20 cellular contexts compared by ENCODE assay signal in the genomic region with DNA sequence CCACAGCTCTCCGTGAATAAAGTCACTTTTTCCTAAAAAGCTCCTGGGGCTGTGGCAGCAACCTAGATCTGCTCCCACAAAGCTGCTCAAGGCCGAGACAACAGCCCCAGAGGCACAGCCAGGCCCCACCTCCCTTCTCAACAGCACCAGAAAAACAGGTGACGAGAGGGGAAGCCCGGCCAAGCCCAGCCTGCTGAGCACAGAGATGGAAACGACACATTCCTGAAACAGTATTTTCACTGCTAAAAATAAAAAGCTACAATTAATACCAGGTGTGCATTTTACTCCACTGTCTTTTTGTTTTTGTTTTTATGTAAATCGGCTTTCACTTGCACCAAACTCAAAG.
DNase-seq lines count a peak whose midpoint lies in the region; ATAC-seq and TF ChIP-seq lines count a peak whose summit lies in the region.
"Had no signal": no experiment of that assay in that cellular context is flagged by ENCODE, and none has a peak within 500 bp of the region (broad histone marks: within the 10 kb centered on the region; RNA-seq: fewer than 3 reads in every experiment).

No MANE protein-coding gene starts in this region.

- H3K4me3 ChIP-seq in SK-N-SH (ENCODE audit: low read depth in 2 of 2, low read length in 1 of 2) (no peak overlapping the region), fibroblast of mammary gland (ENCODE audit: control insufficient read depth, low read depth, low read length) (no peak overlapping the region), uterus (no peak overlapping the region)

- H3K4me1 ChIP-seq in SK-N-SH (ENCODE audit: control insufficient read depth in 1 of 2, insufficient read depth in 2 of 2, low read depth in 1 of 2, low read length in 1 of 2): peaks cover 0 to 24% of the 10 kb centered on the region in 2 experiments; a peak in 2 of 4 replicates
- H3K4me1 ChIP-seq in uterus: no peaks in the 10 kb centered on the region

- H3K9me3 ChIP-seq in SK-N-SH: no peaks in the 10 kb centered on the region
- no peaks in the 10 kb centered on the region for H3K9me3 ChIP-seq in uterus

- peak overlapping the region; percentile 43 for H3K27ac Mint-ChIP-seq in neural crest cell (ENCODE audit: unreplicated experiment)
- H3K27ac Mint-ChIP-seq: activated T-cell treated with anti-CD3 and anti-CD28 coated beads, Interleukin-2, amount 50 U/mL, for 72 hours; T-helper 1 cell treated with Interleukin-12 subunit alpha and Interleukin-12 subunit beta and Interleukin-4 antibody, amounts not matched to agents 30 μg/mL and 1 μg/mL, for 36 hours had no signal

- H3K27me3 ChIP-seq in SK-N-SH (ENCODE audit: insufficient read depth) (no peaks in the 10 kb centered on the region), uterus (no peaks in the 10 kb centered on the region)

- H2AFZ ChIP-seq in SK-N-SH (ENCODE audit: low read depth): no peak overlapping the region

- DNase-seq in SK-N-SH (no peak), fibroblast of mammary gland (ENCODE audit: low read depth) (peak; percentile 24), neural crest cell (ENCODE audit: low read depth, low spot score) (no peak), uterus (peak; percentile 57 to 62), HuH-7.5 (ENCODE audit: low spot score) (no peak), glomerular visceral epithelial cell (ENCODE audit: extremely low spot score) (no peak)
- DNase-seq: activated CD4-positive, alpha-beta T cell treated with anti-CD3 and anti-CD28 coated beads, Interleukin-2, amount 10 ng/mL, durations not matched to agents 7 days and 5 days; activated T-cell treated with anti-CD3 and anti-CD28 coated beads, Interleukin-2, amount 50 U/mL, for 72 hours; CD8-positive, alpha-beta memory T cell; effector CD4-positive, alpha-beta T cell; GDM1; Kasumi-1; NCI-H187 treated with DMSO at 0.1 percent for 48 hours; NCI-H526; stimulated activated CD4-positive, alpha-beta T cell treated with anti-CD3 and anti-CD28 coated beads, Interleukin-2, amount 100 ng/mL, for 48 hours had no signal

- no peaks in the 10 kb centered on the region for H3K9me3 Mint-ChIP-seq in neural crest cell
- H3K9me3 Mint-ChIP-seq: activated CD4-positive, alpha-beta T cell treated with anti-CD3 and anti-CD28 coated beads, Interleukin-2, amount 10 ng/mL, durations not matched to agents 7 days and 5 days; activated T-cell treated with anti-CD3 and anti-CD28 coated beads, Interleukin-2, amount 50 U/mL, for 72 hours; CD8-positive, alpha-beta memory T cell; T-helper 1 cell treated with Interleukin-12 subunit alpha and Interleukin-12 subunit beta and Interleukin-4 antibody, amounts not matched to agents 30 μg/mL and 1 μg/mL, for 36 hours had no signal

- no peak overlapping the region for H3K9ac ChIP-seq in SK-N-SH

- H4K20me1 ChIP-seq in SK-N-SH (ENCODE audit: insufficient read depth): no peaks in the 10 kb centered on the region

- H3K36me3 Mint-ChIP-seq in neural crest cell (ENCODE audit: low read depth): peaks cover 6% of the 10 kb centered on the region

- H3F3A ChIP-seq in SK-N-SH (replicated peaks; ENCODE audit: insufficient read depth): no peaks in the 10 kb centered on the region

- WGBS in SK-N-SH (ENCODE audit: low lambda C conversion rate): 78% methylated on average over 6 of the region's 6 CpGs

- CTCF ChIA-PET in SK-N-SH (lab: Yijun Ruan, JAX): interaction anchor here (1.0 kb wide), 1 partner anchor 94 kb away, joined by 3 read pairs; no protein-coding TSS in a partner anchor

- TF ChIP-seq RAD21 in SK-N-SH (IDR thresholded peaks at IDR 0.05; ENCODE audit: low read length): no peak

- peak overlapping the region in 1 of 2 experiments; percentile 53; a peak in 1 of 4 replicates for H3K27ac ChIP-seq in SK-N-SH (ENCODE audit: low read depth in 2 of 2, low read length in 1 of 2)
- peak overlapping the region; percentile 36 to 68 for H3K27ac ChIP-seq in uterus
- H3K27ac ChIP-seq: 22Rv1, HL-60 had no signal

- no peak overlapping the region for H3K4me2 ChIP-seq in SK-N-SH

- peak; percentile 71 for ATAC-seq in SK-N-SH treated with all-trans-retinoic acid at 6 μM for 48 hours
- ATAC-seq in GM18505 (IDR thresholded peaks at IDR 0.05; ENCODE audit: unreplicated experiment): no peak
- ATAC-seq: activated T-cell treated with anti-CD3 and anti-CD28 coated beads, Interleukin-2, amount 50 U/mL, for 72 hours had no signal

- H3K4me3 Mint-ChIP-seq in neural crest cell: peak overlapping the region; percentile 29
- H3K4me3 Mint-ChIP-seq: activated CD4-positive, alpha-beta T cell treated with anti-CD3 and anti-CD28 coated beads, Interleukin-2, amount 10 ng/mL, durations not matched to agents 7 days and 5 days; activated T-cell treated with anti-CD3 and anti-CD28 coated beads, Interleukin-2, amount 50 U/mL, for 72 hours; T-helper 1 cell treated with Interleukin-12 subunit alpha and Interleukin-12 subunit beta and Interleukin-4 antibody, amounts not matched to agents 30 μg/mL and 1 μg/mL, for 36 hours had no signal

- no peak for TF ChIP-seq CTCF in SK-N-SH (IDR thresholded peaks at IDR 0.05)
- no peak for TF ChIP-seq CTCF in fibroblast of mammary gland (conservative IDR thresholded peaks at IDR 0.05; ENCODE audit: control insufficient read depth, insufficient read depth, low read depth, low read length)
- TF ChIP-seq CTCF in neural crest cell (conservative IDR thresholded peaks at IDR 0.05): no peak
- TF ChIP-seq CTCF in uterus (IDR thresholded peaks at IDR 0.05): no peak

- H3K79me2 ChIP-seq in SK-N-SH (ENCODE audit: insufficient read depth): no peaks in the 10 kb centered on the region

- no peaks in the 10 kb centered on the region for H3K27me3 Mint-ChIP-seq in neural crest cell (ENCODE audit: low read depth)
- H3K27me3 Mint-ChIP-seq: activated CD4-positive, alpha-beta T cell treated with anti-CD3 and anti-CD28 coated beads, Interleukin-2, amount 10 ng/mL, durations not matched to agents 7 days and 5 days; CD8-positive, alpha-beta memory T cell had no signal

- no peaks in the 10 kb centered on the region for H3K9me2 ChIP-seq in SK-N-SH

- no peak for TF ChIP-seq EP300 in SK-N-SH (IDR thresholded peaks at IDR 0.05; ENCODE audit: borderline replicate concordance in 1 of 2, low read depth in 1 of 2, low read length in 1 of 2)

- intact Hi-C loops in uterus (cut with DNase I; ENCODE audit: low total_unique reads): no loop called here

- POLR2A ChIA-PET in SK-N-SH (lab: Yijun Ruan, JAX): no interaction called here

- H3K36me3 ChIP-seq in SK-N-SH (replicated peaks in 1 of 2; ENCODE audit: control insufficient read depth in 1 of 2, insufficient read depth in 2 of 2, low read length in 1 of 2) (no peaks in the 10 kb centered on the region), uterus (no peaks in the 10 kb centered on the region)

- H3K4me1 Mint-ChIP-seq in neural crest cell: peaks cover 76% of the 10 kb centered on the region

- no peak for TF ChIP-seq POLR2A in uterus (IDR thresholded peaks at IDR 0.05)
- no peak for TF ChIP-seq POLR2A in GM18505 (IDR thresholded peaks at IDR 0.05; ENCODE audit: borderline replicate concordance, extremely low read depth, insufficient read depth, insufficient read length)

TF ChIP-seq in SK-N-SH treated with all-trans-retinoic acid at 6 μM for 48 hours, 23 proteins besides CTCF, POLR2A, EP300 and RAD21 (continues in another document):
- TF ChIP-seq ZFP3 (CRISPR knock-in tag; IDR thresholded peaks at IDR 0.05) (no peak), TCF4 (CRISPR knock-in tag; IDR thresholded peaks at IDR 0.05; ENCODE audit: borderline replicate concordance) (no peak), OSR1 (CRISPR knock-in tag; IDR thresholded peaks at IDR 0.05) (no peak), ARNTL (CRISPR knock-in tag; IDR thresholded peaks at IDR 0.05; ENCODE audit: borderline replicate concordance, low read depth) (no peak)
- TF ChIP-seq, protein P1, sequence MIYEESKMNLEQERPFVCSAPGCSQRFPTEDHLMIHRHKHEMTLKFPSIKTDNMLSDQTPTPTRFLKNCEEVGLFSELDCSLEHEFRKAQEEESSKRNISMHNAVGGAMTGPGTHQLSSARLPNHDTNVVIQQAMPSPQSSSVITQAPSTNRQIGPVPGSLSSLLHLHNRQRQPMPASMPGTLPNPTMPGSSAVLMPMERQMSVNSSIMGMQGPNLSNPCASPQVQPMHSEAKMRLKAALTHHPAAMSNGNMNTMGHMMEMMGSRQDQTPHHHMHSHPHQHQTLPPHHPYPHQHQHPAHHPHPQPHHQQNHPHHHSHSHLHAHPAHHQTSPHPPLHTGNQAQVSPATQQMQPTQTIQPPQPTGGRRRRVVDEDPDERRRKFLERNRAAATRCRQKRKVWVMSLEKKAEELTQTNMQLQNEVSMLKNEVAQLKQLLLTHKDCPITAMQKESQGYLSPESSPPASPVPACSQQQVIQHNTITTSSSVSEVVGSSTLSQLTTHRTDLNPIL (CRISPR knock-in tag; IDR thresholded peaks at IDR 0.05; ENCODE audit: low read depth): no peak

TF ChIP-seq in SK-N-SH, 30 proteins besides CTCF, POLR2A, EP300 and RAD21:
- TF ChIP-seq EZH2phosphoT487 (IDR thresholded peaks at IDR 0.05; ENCODE audit: borderline replicate concordance, low read depth) (no peak), JUND (IDR thresholded peaks at IDR 0.05) (no peak)
TF ChIP-seq in SK-N-SH: peak in this region for 0.

Comparison
In these comparisons a context has a peak if more than half of its experiments do, and no peak if none do; other contexts are left out.
1. DNase-seq: peak in fibroblast of mammary gland (single experiment) and uterus (2 of 2); none in SK-N-SH (single experiment), neural crest cell (single experiment), HuH-7.5 (single experiment) and glomerular visceral epithelial cell (single experiment).